1 cellular context compared by ENCODE assay signal in genomic region chr3:195712535-195712910, GRCh38.
TF ChIP-seq lines count a peak whose summit lies in the region.

No MANE protein-coding gene starts in this region.

TF ChIP-seq in HepG2, 621 proteins besides CTCF, POLR2A, EP300 and RAD21:
- peak; percentile 53 for TF ChIP-seq ZNF263 (CRISPR knock-in tag; IDR thresholded peaks at IDR 0.05)
